ENCODE assay signal across 11 cellular contexts in the genomic region with DNA sequence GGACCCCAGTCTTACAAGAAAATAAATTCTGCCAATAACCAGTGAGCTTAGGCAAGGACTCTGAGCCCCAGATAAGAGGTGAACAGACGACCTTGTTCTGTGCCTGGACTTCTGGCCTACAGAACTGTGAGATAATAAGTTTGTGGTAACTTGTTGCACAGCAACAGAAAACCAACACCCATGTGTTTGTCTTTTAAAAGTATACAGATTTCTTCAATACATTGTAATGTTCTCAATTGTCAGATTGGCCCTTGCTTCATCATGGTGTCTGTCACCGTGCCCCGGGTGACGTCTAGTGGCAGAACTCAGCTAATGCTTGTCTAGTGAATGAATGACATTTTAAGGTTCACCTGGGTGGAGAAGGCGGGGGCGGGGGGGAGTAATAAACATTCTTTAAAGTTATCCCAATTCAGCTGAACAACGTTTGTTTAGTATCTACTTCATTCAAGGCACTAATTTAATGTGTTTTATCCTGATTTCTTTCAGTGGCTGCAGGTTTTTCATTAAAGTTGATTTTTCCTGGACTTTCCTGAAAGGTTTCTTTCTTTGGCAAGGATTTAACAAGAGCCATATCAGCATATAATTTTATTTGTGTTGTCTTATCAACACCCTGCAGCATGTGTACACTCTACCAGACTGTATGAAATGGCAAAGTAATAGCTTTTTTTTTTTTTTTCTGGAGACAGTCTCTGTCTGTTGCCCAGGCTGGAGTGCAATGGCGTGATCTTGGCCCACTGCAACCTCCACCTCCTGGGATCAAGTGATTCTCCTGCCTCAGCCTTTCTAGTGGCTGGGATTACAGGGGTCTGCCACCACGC.
DNase-seq lines count a peak whose midpoint lies in the region; ATAC-seq, FAIRE-seq and TF ChIP-seq lines count a peak whose summit lies in the region.
"Had no signal": no experiment of that assay in that cellular context is flagged by ENCODE, and none has a peak within 500 bp of the region (broad histone marks: within the 10 kb centered on the region; RNA-seq: fewer than 3 reads in every experiment).

No MANE protein-coding gene starts in this region.

- H3K4me3 Mint-ChIP-seq in MCF 10A (ENCODE audit: unreplicated experiment), result no peak overlapping the region
- H3K4me3 Mint-ChIP-seq: stimulated activated naive CD8-positive, alpha-beta T cell treated with anti-CD3 and anti-CD28 coated beads, Interleukin-15, Interleukin-2, amounts not matched to agents 100 ng/mL and 50 ng/mL, for 24 hours had no signal

- H3K27ac Mint-ChIP-seq in MCF 10A (ENCODE audit: low read depth, unreplicated experiment), result no peak overlapping the region
- H3K27ac Mint-ChIP-seq: stimulated activated naive CD8-positive, alpha-beta T cell treated with anti-CD3 and anti-CD28 coated beads, Interleukin-15, Interleukin-2, amounts not matched to agents 100 ng/mL and 50 ng/mL, for 24 hours had no signal

- POLR2A ChIA-PET in MCF 10A (lab: Yijun Ruan, JAX), result interaction anchor here (0.9 to 9.5 kb wide), 10 partner anchors 14 to 235 kb away, joined by 3 to 245 read pairs (median 99); a partner anchor contains a TSS

- ATAC-seq in pancreas, result peak; percentile 84 to 91 (median 91)
- ATAC-seq in HG02938 (IDR thresholded peaks at IDR 0.05; ENCODE audit: unreplicated experiment), result no peak

- H3K9me3 Mint-ChIP-seq in MCF 10A (ENCODE audit: unreplicated experiment), result no peaks in the 10 kb centered on the region
- H3K9me3 Mint-ChIP-seq: stimulated activated naive CD8-positive, alpha-beta T cell treated with anti-CD3 and anti-CD28 coated beads, Interleukin-15, Interleukin-2, amounts not matched to agents 100 ng/mL and 50 ng/mL, for 24 hours had no signal

- H2AFZ ChIP-seq in OCI-LY1 (ENCODE audit: low read length), result no peak overlapping the region

- H3K9me3 ChIP-seq in OCI-LY1 (ENCODE audit: low read length) (no peaks in the 10 kb centered on the region), pancreas (no peaks in the 10 kb centered on the region), MG63 (no peaks in the 10 kb centered on the region)

- CTCF ChIA-PET in MCF 10A (lab: Yijun Ruan, JAX), result interaction anchor here (0.6 to 8.7 kb wide), 18 partner anchors 9 to 246 kb away, joined by 3 to 54 read pairs (median 4); no protein-coding TSS in a partner anchor

- no peaks in the 10 kb centered on the region for H3K27me3 Mint-ChIP-seq in MCF 10A (ENCODE audit: insufficient read depth, unreplicated experiment)
- H3K27me3 Mint-ChIP-seq: stimulated activated naive CD8-positive, alpha-beta T cell treated with anti-CD3 and anti-CD28 coated beads, Interleukin-15, Interleukin-2, amounts not matched to agents 100 ng/mL and 50 ng/mL, for 24 hours had no signal

- no TSS peak for BruUV-seq in MCF 10A (replicated peaks; lab: Mats Ljungman, UMichigan)

- H3K36me3 ChIP-seq in OCI-LY1 (ENCODE audit: insufficient read depth, low read length), result no peaks in the 10 kb centered on the region
- no peaks in the 10 kb centered on the region for H3K36me3 ChIP-seq in pancreas
- H3K36me3 ChIP-seq in MG63, result no peaks in the 10 kb centered on the region

- no peak overlapping the region for H3K9ac ChIP-seq in OCI-LY1 (ENCODE audit: low read length)

- no peaks in the 10 kb centered on the region for H4K20me1 ChIP-seq in OCI-LY1 (ENCODE audit: insufficient read depth, low read length)

- H3K9me2 ChIP-seq in OCI-LY1 (ENCODE audit: low read depth, low read length), result no peaks in the 10 kb centered on the region

- no peaks in the 10 kb centered on the region for H3K27me3 ChIP-seq in OCI-LY1 (ENCODE audit: insufficient read depth, low read length)
- H3K27me3 ChIP-seq in pancreas, result no peaks in the 10 kb centered on the region
- no peaks in the 10 kb centered on the region for H3K27me3 ChIP-seq in MG63

- intact Hi-C loops in MCF 10A (cut with micrococcal nuclease), result loop anchor here (1.0 to 2.0 kb wide), 3 partner anchors 50 to 202 kb away; no protein-coding TSS in a partner anchor
- intact Hi-C loops in pancreas (cut with DNase I), result no loop called here

- TF ChIP-seq CTCF in OCI-LY1 (IDR thresholded peaks at IDR 0.05; ENCODE audit: low read length) (peak; percentile 62), MCF 10A (IDR thresholded peaks at IDR 0.05; ENCODE audit: unreplicated experiment) (peak; percentile 23), pancreas (IDR thresholded peaks at IDR 0.05) (peak in 1 of 4 donors; percentile 16)

- H3K4me3 ChIP-seq in OCI-LY1 (ENCODE audit: low read depth, low read length, poor library complexity, severe bottlenecking) (no peak overlapping the region), pancreas (no peak overlapping the region), MG63 (no peak overlapping the region)

- WGBS in pancreas, 2 donors, result 40 to 42% methylated on average over 9 of the region's 9 CpGs

- no peaks in the 10 kb centered on the region for H3K4me1 ChIP-seq in OCI-LY1 (ENCODE audit: insufficient read depth, low read length, severe bottlenecking)
- H3K4me1 ChIP-seq in pancreas, result peaks cover 0 to 10% (median 0%) of the 10 kb centered on the region in 3 donors

- no peaks in the 10 kb centered on the region for H3K36me3 Mint-ChIP-seq in MCF 10A (ENCODE audit: insufficient read depth, unreplicated experiment)

- H3K79me2 ChIP-seq in OCI-LY1 (ENCODE audit: insufficient read depth, low read length), result no peaks in the 10 kb centered on the region

- peak; percentile 6 for DNase-seq in activated gamma-delta T cell treated with Interleukin-2 at 50 U/mL for 16 hours
- DNase-seq in activated gamma-delta T cell (lab: John Stamatoyannopoulos, UW), result no peak
- no peak for DNase-seq in MCF 10A (ENCODE audit: unreplicated experiment)
- peak in 5 of 6 donors; percentile 56 to 72 (median 70) for DNase-seq in pancreas
- no peak for DNase-seq in MG63
- DNase-seq in dedifferentiated amniotic fluid mesenchymal stem cell (ENCODE audit: extremely low spot score), result no peak
- DNase-seq: NCI-H187 had no signal

- FAIRE-seq in pancreas (lab: Jason Lieb, UNC), result no peak
- FAIRE-seq: endothelial cell of umbilical vein had no signal

- no peak overlapping the region for H3K4me2 ChIP-seq in OCI-LY1 (ENCODE audit: low read length)

- no peaks in the 10 kb centered on the region for H3F3A ChIP-seq in OCI-LY1 (ENCODE audit: insufficient read depth, low read length)

- peaks cover 55% of the 10 kb centered on the region for H3K4me1 Mint-ChIP-seq in MCF 10A (ENCODE audit: insufficient read depth, unreplicated experiment)

- H3K27ac ChIP-seq in OCI-LY1 (ENCODE audit: low read depth, low read length, poor library complexity, severe bottlenecking) (no peak overlapping the region), pancreas (peak overlapping the region in 3 of 4 donors; percentile 0 to 54 (median 36))

Comparison
In these comparisons a context has a peak if more than half of its experiments do, and no peak if none do; other contexts are left out.
1. DNase-seq: peak in activated gamma-delta T cell treated with Interleukin-2 at 50 U/mL for 16 hours (single experiment) and pancreas (5 of 6); none in activated gamma-delta T cell (single experiment), MCF 10A (single experiment), MG63 (single experiment) and dedifferentiated amniotic fluid mesenchymal stem cell (single experiment).